In the genomic region with DNA sequence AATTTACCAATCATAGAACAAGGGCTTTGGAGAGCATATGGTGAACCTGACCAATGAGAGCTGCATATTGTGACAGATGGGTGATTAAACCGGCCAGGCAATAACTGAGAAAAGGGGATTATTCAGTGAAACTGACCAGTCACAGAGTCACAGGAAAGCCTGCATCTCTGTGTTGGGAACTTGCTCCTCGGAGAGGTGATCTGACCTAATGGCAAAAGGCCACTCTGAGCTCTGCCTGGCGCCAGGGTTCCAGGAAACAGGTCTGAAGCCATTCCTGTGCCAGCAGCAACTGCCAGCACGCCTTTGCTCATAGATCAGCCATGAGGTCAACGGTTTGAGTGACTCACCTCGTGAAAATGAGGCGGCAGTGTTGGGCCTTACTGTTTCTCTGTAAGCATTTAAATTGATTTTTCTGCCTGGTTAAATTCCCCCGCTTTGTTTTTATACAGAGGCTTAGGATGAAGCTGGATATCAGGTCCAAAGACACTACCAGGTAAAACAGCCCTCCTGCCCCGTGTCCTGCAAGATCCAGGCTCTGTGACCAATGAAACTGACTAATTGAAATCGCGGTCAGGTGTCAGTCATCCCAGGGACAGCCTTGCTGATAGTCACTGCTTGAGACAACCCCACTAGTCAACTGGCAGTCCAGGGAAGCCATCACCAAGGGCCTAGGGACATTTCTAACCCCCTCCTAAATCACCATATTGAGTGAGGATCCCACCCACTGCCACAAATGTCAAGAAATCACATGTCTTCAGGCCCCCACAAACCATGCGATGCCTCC, we compare ENCODE assay signal across 12 cellular contexts. TPM values are rescaled to one million over a fixed set of nuclear protein-coding genes. Genes with fewer than 3 reads are reported as not detected.
A peak's percentile ranks its signal among the peaks of the same experiment; 100 is the strongest.
DNase-seq lines count a peak whose midpoint lies in the region; ATAC-seq and TF ChIP-seq lines count a peak whose summit lies in the region.
"Had no signal": no experiment of that assay in that cellular context is flagged by ENCODE, and none has a peak within 500 bp of the region (broad histone marks: within the 10 kb centered on the region; RNA-seq: fewer than 3 reads in every experiment).

No MANE protein-coding gene starts in this region.

- POLR2A ChIA-PET in A673 (lab: Charles Lee; ENCODE audit: low non-redundant PET) = no interaction called here

- CTCF ChIA-PET in A673 (lab: Charles Lee) = no interaction called here

- no peak for ATAC-seq in GM19351 (IDR thresholded peaks at IDR 0.05; ENCODE audit: unreplicated experiment)
- ATAC-seq: upper lobe of right lung had no signal

- H3K27ac ChIP-seq in WERI-Rb-1 = peak overlapping the region; percentile 68
- H3K27ac ChIP-seq in A673 (ENCODE audit: low read depth, low read length, poor library complexity, severe bottlenecking) = no peak overlapping the region
- H3K27ac ChIP-seq: neural progenitor cell, SK-N-MC, upper lobe of right lung had no signal

- H3K4me3 ChIP-seq in WERI-Rb-1 (ENCODE audit: low read depth, low read length) = no peak overlapping the region
- no peak overlapping the region for H3K4me3 ChIP-seq in A673 (ENCODE audit: low read depth, low read length, poor library complexity, severe bottlenecking)
- H3K4me3 ChIP-seq: neural progenitor cell, SK-N-MC, upper lobe of right lung had no signal

- BruUV-seq in A673 (replicated peaks; lab: Mats Ljungman, UMichigan) = no TSS peak

- H3K9me3 ChIP-seq in WERI-Rb-1 (ENCODE audit: severe bottlenecking) (no peaks in the 10 kb centered on the region), A673 (ENCODE audit: low read depth, low read length, poor library complexity, severe bottlenecking) (no peaks in the 10 kb centered on the region)
- H3K9me3 ChIP-seq: upper lobe of right lung had no signal

- H3K27me3 ChIP-seq in WERI-Rb-1 (ENCODE audit: insufficient read depth, low read depth, severe bottlenecking) (no peaks in the 10 kb centered on the region), A673 (replicated peaks; ENCODE audit: insufficient read depth, low read depth, low read length, poor library complexity) (peaks cover 71% of the 10 kb centered on the region)

- intact Hi-C loops in A673 (cut with micrococcal nuclease; ENCODE audit: unreplicated experiment) = no loop called here

- TF ChIP-seq CTCF in WERI-Rb-1 (IDR thresholded peaks at IDR 0.05; ENCODE audit: low read depth, low read length) (no peak), A673 (conservative IDR thresholded peaks at IDR 0.05; ENCODE audit: low read depth, low read length) (no peak)

- H3K4me1 ChIP-seq in A673 (ENCODE audit: insufficient read depth, low read length, poor library complexity, severe bottlenecking) = no peaks in the 10 kb centered on the region
- H3K4me1 ChIP-seq: upper lobe of right lung had no signal

- H3K36me3 ChIP-seq in WERI-Rb-1 (no peaks in the 10 kb centered on the region), A673 (ENCODE audit: insufficient read depth, low read length, poor library complexity, severe bottlenecking) (no peaks in the 10 kb centered on the region)
- H3K36me3 ChIP-seq: neural progenitor cell, upper lobe of right lung had no signal

- peak; percentile 92 for DNase-seq in A172 (ENCODE audit: low spot score)
- peak; percentile 66 for DNase-seq in HT-29 (ENCODE audit: low spot score)
- DNase-seq in WERI-Rb-1 = peak; percentile 69
- peak; percentile 29 for DNase-seq in iPS-NIHi11 (ENCODE audit: low spot score)
- DNase-seq in A673 (ENCODE audit: low spot score) = no peak
- no peak for DNase-seq in stimulated activated CD8-positive, alpha-beta memory T cell treated with anti-CD3 and anti-CD28 coated beads, Interleukin-4, amount 100 ng/mL, for 48 hours
- no peak for DNase-seq in OCI-M2 (lab: John Stamatoyannopoulos, UW; ENCODE audit: unreplicated experiment)
- DNase-seq: NCI-H187, upper lobe of right lung had no signal

RNA-seq across cellular contexts. Expression of gene MYOD1, which starts 35.8 kb away (rescaled TPM):
- not detected in 2 replicates for total RNA-seq in A172 (2014; rRNA removed; shearing (Covaris generic))
- total RNA-seq in HT-29 (2014; rRNA removed; shearing (Covaris generic)) = not detected in 2 replicates
- not detected in 2 replicates for total RNA-seq in A673 (2021)
- total RNA-seq: upper lobe of right lung had no signal

RNA-seq across cellular contexts. Expression of gene KCNC1, which starts 51.0 kb away (rescaled TPM):
- not detected in 2 replicates for total RNA-seq in A172 (2014; rRNA removed; shearing (Covaris generic))
- total RNA-seq in HT-29 (2014; rRNA removed; shearing (Covaris generic)) = not detected in 2 replicates
- 0.09 and 0.13 TPM in 2 replicates for total RNA-seq in A673 (2021)
- total RNA-seq: upper lobe of right lung had no signal

Comparison
In these comparisons a context has a peak if more than half of its experiments do, and no peak if none do; other contexts are left out.
1. DNase-seq: peak in A172 (single experiment), HT-29 (single experiment), WERI-Rb-1 (single experiment) and iPS-NIHi11 (single experiment); none in A673 (single experiment), stimulated activated CD8-positive, alpha-beta memory T cell treated with anti-CD3 and anti-CD28 coated beads, Interleukin-4, amount 100 ng/mL, for 48 hours (single experiment) and OCI-M2 (single experiment).